Comparison of ENCODE assay signal across 10 cellular contexts in genomic region chr1:85582687-85583354, GRCh38. TPM values are rescaled to one million over a fixed set of nuclear protein-coding genes. Genes with fewer than 3 reads are reported as not detected.
DNase-seq lines count a peak whose midpoint lies in the region; ATAC-seq and TF ChIP-seq lines count a peak whose summit lies in the region.
"Had no signal": no experiment of that assay in that cellular context is flagged by ENCODE, and none has a peak within 500 bp of the region (broad histone marks: within the 10 kb centered on the region; RNA-seq: fewer than 3 reads in every experiment).

No MANE protein-coding gene starts in this region.

- H3K36me3 ChIP-seq in ACC112 (ENCODE audit: insufficient read depth, low read length) (peaks cover 28% of the 10 kb centered on the region), PC-3 (ENCODE audit: low read depth, low read length) (peaks cover 29% of the 10 kb centered on the region), endodermal cell (ENCODE audit: control insufficient read depth, insufficient read depth, low read length) (peaks cover 19% of the 10 kb centered on the region), muscle layer of colon (ENCODE audit: insufficient read depth, low read length) (peaks cover 9% of the 10 kb centered on the region)

- H3K27me3 ChIP-seq in ACC112 (ENCODE audit: insufficient read depth, low read length) (no peaks in the 10 kb centered on the region), PC-3 (ENCODE audit: low read length) (no peaks in the 10 kb centered on the region), endodermal cell (ENCODE audit: control insufficient read depth, insufficient read depth, low read length, poor library complexity, severe bottlenecking) (peaks cover 15% of the 10 kb centered on the region), muscle layer of colon (ENCODE audit: control insufficient read depth in 1 of 2, insufficient read depth in 2 of 2, low read length in 2 of 2) (no peaks in the 10 kb centered on the region)

- no TSS peak for BruUV-seq in PC-3 (replicated peaks; lab: Mats Ljungman, UMichigan)

- H3K4me2 ChIP-seq in PC-3 (ENCODE audit: low read length): peak overlapping the region; percentile 92

- no peaks in the 10 kb centered on the region for H3K9me3 Mint-ChIP-seq in endodermal cell

- peak; percentile 30; the same call in 1 of the 2 replicates for TF ChIP-seq CTCF in PC-3 (conservative IDR thresholded peaks at IDR 0.05; ENCODE audit: low read depth, low read length)
- no peak for TF ChIP-seq CTCF in endodermal cell (conservative IDR thresholded peaks at IDR 0.05)

- H2AFZ ChIP-seq in ACC112 (ENCODE audit: low read length, unreplicated experiment) (no peak overlapping the region), PC-3 (ENCODE audit: low read length) (no peak overlapping the region)

- peaks cover 25% of the 10 kb centered on the region for H3F3A ChIP-seq in PC-3 (ENCODE audit: low read length, unreplicated experiment)

- peaks cover 61% of the 10 kb centered on the region for H3K4me1 Mint-ChIP-seq in endodermal cell

- POLR2A ChIA-PET in PC-3 (lab: Charles Lee; ENCODE audit: unreplicated experiment): interaction anchor here (0.5 to 1.9 kb wide), 5 partner anchors 24 to 109 kb away, joined by 3 to 31 read pairs (median 6); no protein-coding TSS in a partner anchor

- intact Hi-C loops in PC-3 (cut with micrococcal nuclease): loop anchor here (2.0 to 5.0 kb wide), 4 partner anchors 124 to 256 kb away; partner anchors contain the start of gene ZNHIT6

- DNase-seq in PC-3 (peak; percentile 59), endodermal cell (peak; percentile 58), hepatic stellate cell (ENCODE audit: low spot score) (no peak), AG08395 (ENCODE audit: low spot score) (no peak)
- no peak for DNase-seq in stimulated activated CD4-positive, alpha-beta T cell treated with anti-CD3 and anti-CD28 coated beads, Interleukin-2, amount 100 ng/mL, for 48 hours
- DNase-seq in stimulated activated naive CD4-positive, alpha-beta T cell (lab: John Stamatoyannopoulos, UW): no peak
- DNase-seq: activated naive CD4-positive, alpha-beta T cell treated with Interleukin-2 at 50 U/mL for 16 hours; COR-L47 had no signal

- H3K27ac Mint-ChIP-seq in endodermal cell: peak overlapping the region; percentile 99

- H3K9ac ChIP-seq in PC-3 (ENCODE audit: low read length): peak overlapping the region; percentile 86
- peak overlapping the region; percentile 100 for H3K9ac ChIP-seq in endodermal cell (ENCODE audit: extremely low read depth, low read length, poor library complexity, severe bottlenecking)
- H3K9ac ChIP-seq in muscle layer of colon (ENCODE audit: low read length): no peak overlapping the region

- H3K9me3 ChIP-seq in PC-3 (ENCODE audit: low read length) (no peaks in the 10 kb centered on the region), endodermal cell (ENCODE audit: control insufficient read depth, low read length) (no peaks in the 10 kb centered on the region), muscle layer of colon (ENCODE audit: low read length) (no peaks in the 10 kb centered on the region)

- ATAC-seq in PC-3: no peak

- peaks cover 21% of the 10 kb centered on the region for H3K36me3 Mint-ChIP-seq in endodermal cell (ENCODE audit: low read depth)

- CTCF ChIA-PET in PC-3 (lab: Charles Lee): interaction anchor here (0.6 kb wide), 1 partner anchor 98 kb away, joined by 3 read pairs; no protein-coding TSS in a partner anchor

- H3K4me3 Mint-ChIP-seq in endodermal cell: peak overlapping the region; percentile 94

- H3K4me3 ChIP-seq in ACC112 (ENCODE audit: low read depth, low read length) (peak overlapping the region; percentile 94), PC-3 (ENCODE audit: low read length) (peak overlapping the region; percentile 97), endodermal cell (ENCODE audit: low read length) (peak overlapping the region; percentile 89), muscle layer of colon (ENCODE audit: low read depth in 1 of 2, low read length in 2 of 2) (peak overlapping the region in 1 of 2 donors; percentile 89)

- H3K79me2 ChIP-seq in ACC112 (ENCODE audit: control insufficient read depth, insufficient read depth, low read length, unreplicated experiment) (peaks cover 44% of the 10 kb centered on the region), PC-3 (ENCODE audit: low read length) (peaks cover 51% of the 10 kb centered on the region)

- 84 to 90% methylated on average over 18 of the region's 18 CpGs for WGBS in endodermal cell (ENCODE audit: insufficient coverage in 1 of 2, insufficient read length in 1 of 2), 2 experiments

- H3K27me3 Mint-ChIP-seq in endodermal cell (ENCODE audit: insufficient read depth): peaks cover 44% of the 10 kb centered on the region

- H4K20me1 ChIP-seq in PC-3 (ENCODE audit: low read length): peaks cover 29% of the 10 kb centered on the region

- H3K27ac ChIP-seq in ACC112 (ENCODE audit: low read depth, low read length) (peak overlapping the region; percentile 97), PC-3 (ENCODE audit: low read length) (peak overlapping the region; percentile 74), endodermal cell (ENCODE audit: low read depth, low read length) (no peak overlapping the region), muscle layer of colon (ENCODE audit: low read depth, low read length) (peak overlapping the region; percentile 99)

- no peaks in the 10 kb centered on the region for H3K9me2 ChIP-seq in PC-3 (replicated peaks; ENCODE audit: low read length)

- peaks cover 21% of the 10 kb centered on the region for H3K4me1 ChIP-seq in ACC112 (ENCODE audit: control insufficient read depth, insufficient read depth, low read length, unreplicated experiment)
- H3K4me1 ChIP-seq in PC-3 (ENCODE audit: insufficient read depth, low read length): peaks cover 47% of the 10 kb centered on the region
- peaks cover 10% of the 10 kb centered on the region for H3K4me1 ChIP-seq in endodermal cell (ENCODE audit: control insufficient read depth, insufficient read depth, low read length)
- peaks cover 43% of the 10 kb centered on the region for H3K4me1 ChIP-seq in muscle layer of colon (ENCODE audit: insufficient read depth, low read length)

RNA-seq across cellular contexts. Expression of gene CCN1, which starts 2.3 kb away (rescaled TPM):
- total RNA-seq in PC-3 (2014; rRNA removed): 85.4 and 123 TPM in 2 replicates
- total RNA-seq in endodermal cell: 10 to 100 TPM; 49.5 to 53.1 TPM
- 40.4 TPM for polyA plus RNA-seq in endodermal cell (2013, experiment 1 of 2)
- 51.5 TPM for polyA plus RNA-seq in endodermal cell (2013, experiment 2 of 2)

Comparison
In these comparisons a context has a peak if more than half of its experiments do, and no peak if none do; other contexts are left out.
1. DNase-seq: peak in PC-3 (single experiment) and endodermal cell (single experiment); none in hepatic stellate cell (single experiment), stimulated activated CD4-positive, alpha-beta T cell treated with anti-CD3 and anti-CD28 coated beads, Interleukin-2, amount 100 ng/mL, for 48 hours (0 of 2), AG08395 (single experiment) and stimulated activated naive CD4-positive, alpha-beta T cell (0 of 6).